ENCODE assay signal across 8 cellular contexts in genomic region chr2:199911877-199912161, GRCh38. TPM values are rescaled to one million over a fixed set of nuclear protein-coding genes. Genes with fewer than 3 reads are reported as not detected.
DNase-seq lines count a peak whose midpoint lies in the region; ATAC-seq and TF ChIP-seq lines count a peak whose summit lies in the region.

No MANE protein-coding gene starts in this region.

- peaks cover 4% of the 10 kb centered on the region; the same call in 1 of the 2 replicates for H3K36me3 ChIP-seq in GM06990 (ENCODE audit: control insufficient read depth, insufficient read depth, low read length)
- H3K36me3 ChIP-seq in SK-N-MC (ENCODE audit: insufficient read depth, low read length) = peaks cover 34% of the 10 kb centered on the region
- H3K36me3 ChIP-seq in rectal smooth muscle tissue (ENCODE audit: control insufficient read depth, insufficient read depth, low read length) = no peaks in the 10 kb centered on the region

- peaks cover 3% of the 10 kb centered on the region for H3K4me1 ChIP-seq in rectal smooth muscle tissue (ENCODE audit: control insufficient read depth, insufficient read depth, low read length)

- H3K27me3 ChIP-seq in GM06990 (replicated peaks; ENCODE audit: control insufficient read depth, insufficient read depth, low read length) = no peaks in the 10 kb centered on the region
- no peaks in the 10 kb centered on the region for H3K27me3 ChIP-seq in rectal smooth muscle tissue (ENCODE audit: control insufficient read depth, insufficient read depth, low read length)

- TF ChIP-seq CTCF in GM06990 (IDR thresholded peaks at IDR 0.05; ENCODE audit: insufficient read depth, low read length, poor library complexity, severe bottlenecking) = no peak
- no peak for TF ChIP-seq CTCF in fibroblast of villous mesenchyme (IDR thresholded peaks at IDR 0.05; ENCODE audit: insufficient read depth, low read depth, low read length)

- H3K27ac ChIP-seq in SK-N-MC = peak overlapping the region; percentile 81; the same call in 1 of the 2 replicates
- peak overlapping the region; percentile 96 for H3K27ac ChIP-seq in rectal smooth muscle tissue (ENCODE audit: low read depth, low read length)

- no peaks in the 10 kb centered on the region; the same call in 1 of the 2 replicates for H3K9me3 ChIP-seq in SK-N-MC (ENCODE audit: low read depth, low read length)

- no peak for ATAC-seq in HG03457 (IDR thresholded peaks at IDR 0.05; ENCODE audit: unreplicated experiment)
- no peak for ATAC-seq in HG02678 (IDR thresholded peaks at IDR 0.05; ENCODE audit: unreplicated experiment)

- H3K4me3 ChIP-seq in GM06990 (replicated peaks; ENCODE audit: low read depth, low read length) (peak overlapping the region; percentile 88), SK-N-MC (peak overlapping the region; percentile 93), fibroblast of villous mesenchyme (ENCODE audit: low read depth, low read length) (peak overlapping the region; percentile 88), rectal smooth muscle tissue (ENCODE audit: low read length) (peak overlapping the region; percentile 99)

- no peak for DNase-seq in GM06990 (ENCODE audit: extremely low read depth, insufficient read length)
- no peak for DNase-seq in SK-N-MC (ENCODE audit: low read depth, low spot score)
- no peak for DNase-seq in fibroblast of villous mesenchyme (ENCODE audit: low read depth)
- DNase-seq in NCI-H1417 treated with DMSO at 0.1 percent for 48 hours (lab: John Stamatoyannopoulos, UW) = no peak
- DNase-seq in NCI-H1092 (lab: John Stamatoyannopoulos, UW) = no peak

- H3K9ac ChIP-seq in SK-N-MC (ENCODE audit: insufficient read length) (peak overlapping the region; percentile 91), rectal smooth muscle tissue (ENCODE audit: low read length) (peak overlapping the region; percentile 96)

RNA-seq across cellular contexts. Expression of gene C2orf69, which starts 0.7 kb away (rescaled TPM):
- total RNA-seq in fibroblast of villous mesenchyme = 9.7 and 16.4 TPM in 2 replicates

RNA-seq across cellular contexts. Expression of gene TYW5, which starts 43.5 kb away (rescaled TPM):
- total RNA-seq in fibroblast of villous mesenchyme = 10.3 and 12.1 TPM in 2 replicates

RNA-seq across cellular contexts. Expression of gene MAIP1, which starts 43.6 kb away (rescaled TPM):
- total RNA-seq in fibroblast of villous mesenchyme = 22.9 and 29.8 TPM in 2 replicates
